ENCODE assay signal across 26 cellular contexts in genomic region chr16:31225193-31225592, GRCh38. TPM values are rescaled to one million over a fixed set of nuclear protein-coding genes. Genes with fewer than 3 reads are reported as not detected.
"Had no signal": no experiment of that assay in that cellular context is flagged by ENCODE, and none has a peak within 500 bp of the region (broad histone marks: within the 10 kb centered on the region; RNA-seq: fewer than 3 reads in every experiment).

No MANE protein-coding gene starts in this region.

- DNase-seq: KBM-7, MV-4-11, NCI-H1048, NCI-H1105, NCI-H1417, NCI-H1436 treated with DMSO at 0.1 percent for 48 hours, NCI-H1694 treated with DMSO at 0.1 percent for 48 hours, NCI-H1930, NCI-H2081 treated with DMSO at 0.1 percent for 48 hours, NCI-H2171, NCI-H226, NCI-H446, NCI-H510A, NCI-H524 treated with DMSO at 0.1 percent for 48 hours, NCI-H69, NCI-H774, SHP77, SK-N-SH, SW 1271, T-cell had no signal

- H3K4me1 Mint-ChIP-seq: T-cell had no signal

- H3K27ac ChIP-seq: HL-60, RWPE1 had no signal

- H3K36me3 Mint-ChIP-seq: IgD-negative memory B cell, T-cell had no signal

- H3K4me2 ChIP-seq: SK-N-SH had no signal

- H3K4me3 Mint-ChIP-seq: IgD-negative memory B cell, T-cell had no signal

- H3K27ac Mint-ChIP-seq: IgD-negative memory B cell, T-cell had no signal

- ATAC-seq: T-cell had no signal

- H3K27me3 Mint-ChIP-seq: IgD-negative memory B cell had no signal

- H3K9me3 ChIP-seq: SK-N-SH had no signal

RNA-seq across cellular contexts. Expression of gene PYDC1, which starts 8.3 kb away (rescaled TPM):
- total RNA-seq: LHCN-M2, MCF 10A, SK-MEL-5, T-cell had no signal

RNA-seq across cellular contexts. Expression of gene TRIM72, which starts 11.3 kb away (rescaled TPM):
- total RNA-seq: MCF 10A had no signal

RNA-seq across cellular contexts. Expression of gene ITGAM, which starts 34.6 kb away (rescaled TPM):
- total RNA-seq: MCF 10A had no signal
